22 cellular contexts compared by ENCODE assay signal in genomic region chr3:1942751-1943150, GRCh38.
"Had no signal": no experiment of that assay in that cellular context is flagged by ENCODE, and none has a peak within 500 bp of the region (broad histone marks: within the 10 kb centered on the region; RNA-seq: fewer than 3 reads in every experiment).

No MANE protein-coding gene starts in this region.

- H3K27ac ChIP-seq: gastrocnemius medialis, right atrium auricular region, spleen, suprapubic skin, tibial artery, upper lobe of right lung had no signal

- H3K9me3 ChIP-seq: gastrocnemius medialis, mucosa of descending colon, right atrium auricular region, suprapubic skin, tibial artery, upper lobe of right lung had no signal

- H3K4me1 ChIP-seq: gastrocnemius medialis, right atrium auricular region, spleen, suprapubic skin, upper lobe of right lung had no signal

- DNase-seq: activated B cell treated with CpG ODN at 0.5 μM for 24 hours; activated CD4-positive, alpha-beta T cell treated with anti-CD3 and anti-CD28 coated beads for 36 hours; activated CD4-positive, alpha-beta T cell treated with anti-CD3 and anti-CD28 coated beads, Interleukin-2, amount 50 U/mL, for 4 hours; activated naive CD4-positive, alpha-beta T cell; activated T-cell treated with anti-CD3 and anti-CD28 coated beads for 4 hours; activated T-cell treated with anti-CD3 and anti-CD28 coated beads, Interleukin-2, amount 50 U/mL, for 72 hours; dermis blood vessel endothelial cell; effector CD8-positive, alpha-beta T cell; gastrocnemius medialis; hippocampal formation; left cardiac atrium; left ventricle myocardium superior; mucosa of descending colon; spleen; stimulated activated naive CD4-positive, alpha-beta T cell; T1000; tibial artery; upper lobe of right lung had no signal

- H3K36me3 ChIP-seq: gastrocnemius medialis, right atrium auricular region, spleen, suprapubic skin, tibial artery, upper lobe of right lung had no signal

- H3K27me3 ChIP-seq: gastrocnemius medialis, right atrium auricular region, spleen, suprapubic skin, tibial artery, upper lobe of right lung had no signal

- ATAC-seq: activated CD4-positive, alpha-beta T cell treated with anti-CD3 and anti-CD28 coated beads for 36 hours; activated naive CD4-positive, alpha-beta T cell treated with anti-CD3 and anti-CD28 coated beads, Interleukin-2, amount 50 U/mL, for 72 hours; activated T-cell treated with anti-CD3 and anti-CD28 coated beads, Interleukin-2, amount 50 U/mL, for 72 hours; gastrocnemius medialis; left cardiac atrium; left ventricle myocardium superior; mucosa of descending colon; natural killer cell treated with Interleukin-12 subunit alpha and Interleukin-12 subunit beta and Interleukin-15 and Interleukin-18, amount 100 ng/mL, for 72 hours; upper lobe of right lung had no signal

- H3K4me3 ChIP-seq: gastrocnemius medialis, mucosa of descending colon, right atrium auricular region, spleen, suprapubic skin, tibial artery, upper lobe of right lung had no signal
